Comparison of ENCODE assay signal across 8 cellular contexts in genomic region chr5:138632900-138633489, GRCh38. TPM values are rescaled to one million over a fixed set of nuclear protein-coding genes. Genes with fewer than 3 reads are reported as not detected.
DNase-seq lines count a peak whose midpoint lies in the region; ATAC-seq and TF ChIP-seq lines count a peak whose summit lies in the region.

No MANE protein-coding gene starts in this region.

- peaks cover 12% of the 10 kb centered on the region for H3K4me1 Mint-ChIP-seq in WTC11

- H4K20me1 ChIP-seq in DND-41 (ENCODE audit: insufficient read depth, low read length): no peaks in the 10 kb centered on the region

- peak; percentile 19 for DNase-seq in DND-41
- DNase-seq in HT1080 (ENCODE audit: low read depth): peak; percentile 91
- peak; percentile 83 for DNase-seq in WTC11 (ENCODE audit: low spot score)
- DNase-seq in cardiac muscle cell (ENCODE audit: low read depth in 1 of 2, low spot score in 1 of 2): peak; percentile 70 to 96
- peak; percentile 87 for DNase-seq in pons (ENCODE audit: low spot score)
- no peak for DNase-seq in COLO829 (ENCODE audit: low spot score)
- no peak for DNase-seq in NCI-H128 (lab: John Stamatoyannopoulos, UW; ENCODE audit: unreplicated experiment)

- no peaks in the 10 kb centered on the region for H3K36me3 Mint-ChIP-seq in WTC11

- H3K27me3 Mint-ChIP-seq in WTC11 (ENCODE audit: low read depth): no peaks in the 10 kb centered on the region; the same call in 1 of the 2 replicates

- H3K9me3 ChIP-seq in DND-41 (ENCODE audit: insufficient read depth, low read length, severe bottlenecking): no peaks in the 10 kb centered on the region
- H3K9me3 ChIP-seq in cardiac muscle cell (ENCODE audit: low read depth): no peaks in the 10 kb centered on the region

- H3K27ac Mint-ChIP-seq in WTC11: no peak overlapping the region

- no peak overlapping the region for H3K9ac ChIP-seq in DND-41 (ENCODE audit: low read depth, low read length)

- POLR2A ChIA-PET in WTC11 (lab: Charles Lee): no interaction called here

- H3K4me3 ChIP-seq in DND-41 (ENCODE audit: low read depth in 1 of 2, low read length in 2 of 2) (no peak overlapping the region), cardiac muscle cell (no peak overlapping the region)

- H3K27ac ChIP-seq in DND-41 (ENCODE audit: low read length): no peak overlapping the region
- no peak overlapping the region for H3K27ac ChIP-seq in cardiac muscle cell

- no peak overlapping the region for H2AFZ ChIP-seq in DND-41 (ENCODE audit: low read depth, low read length)

- H3K27me3 ChIP-seq in DND-41 (ENCODE audit: insufficient read depth, low read length, poor library complexity) (peaks cover 4% of the 10 kb centered on the region), cardiac muscle cell (no peaks in the 10 kb centered on the region)

- CTCF ChIA-PET in WTC11 (lab: Charles Lee): interaction anchor here (0.7 kb wide), 1 partner anchor 704 kb away, joined by 3 read pairs; no protein-coding TSS in a partner anchor

- no peaks in the 10 kb centered on the region for H3K79me2 ChIP-seq in DND-41 (ENCODE audit: insufficient read depth, low read length)

- no peak overlapping the region for H3K4me2 ChIP-seq in DND-41 (ENCODE audit: insufficient read depth, low read length)

- H3K4me1 ChIP-seq in DND-41 (ENCODE audit: insufficient read depth, low read length) (no peaks in the 10 kb centered on the region), cardiac muscle cell (ENCODE audit: low read depth) (peaks cover 9% of the 10 kb centered on the region)

- H3K4me3 Mint-ChIP-seq in WTC11: peak overlapping the region; percentile 28; the same call in 1 of the 2 replicates

- H3K36me3 ChIP-seq in DND-41 (ENCODE audit: insufficient read depth, low read length) (no peaks in the 10 kb centered on the region), cardiac muscle cell (no peaks in the 10 kb centered on the region)

- peak; percentile 27; the same call in 1 of the 3 replicates for ATAC-seq in DND-41 (ENCODE audit: insufficient read depth, low read depth)
- peak; percentile 93 for ATAC-seq in WTC11
- ATAC-seq in GM18519 (IDR thresholded peaks at IDR 0.05; ENCODE audit: low FRiP score, unreplicated experiment): no peak

- no peaks in the 10 kb centered on the region for H3K9me3 Mint-ChIP-seq in WTC11

- TF ChIP-seq CTCF in DND-41 (IDR thresholded peaks at IDR 0.05; ENCODE audit: borderline replicate concordance, extremely low read depth, low read length, poor library complexity, severe bottlenecking): peak; percentile 68
- TF ChIP-seq CTCF in WTC11 (IDR thresholded peaks at IDR 0.05): peak; percentile 65
- TF ChIP-seq CTCF in cardiac muscle cell (IDR thresholded peaks at IDR 0.05; ENCODE audit: low read depth, low read length): peak; percentile 58

TF ChIP-seq in WTC11, 78 proteins besides CTCF, POLR2A, EP300 and RAD21 (continues in another document):
- TF ChIP-seq ZNF416 (CRISPR knock-in tag; IDR thresholded peaks at IDR 0.05): 0 out of 2 replicates have a peak, but pooled peaks have one; percentile 25
- TF ChIP-seq MLX (CRISPR knock-in tag; IDR thresholded peaks at IDR 0.05): no peak
- TF ChIP-seq ZNF121 (CRISPR knock-in tag; IDR thresholded peaks at IDR 0.05): no peak
- no peak for TF ChIP-seq CBFB (CRISPR knock-in tag; IDR thresholded peaks at IDR 0.05; ENCODE audit: low read depth)
- TF ChIP-seq MXD4 (CRISPR knock-in tag; IDR thresholded peaks at IDR 0.05; ENCODE audit: borderline replicate concordance): peak; percentile 44; the same call in 1 of the 2 replicates
- no peak for TF ChIP-seq ZNF425 (CRISPR knock-in tag; conservative IDR thresholded peaks at IDR 0.05)
- no peak for TF ChIP-seq CREM (CRISPR knock-in tag; IDR thresholded peaks at IDR 0.05)
- no peak for TF ChIP-seq TP53 (CRISPR knock-in tag; IDR thresholded peaks at IDR 0.05)
- no peak for TF ChIP-seq ZNF532 (CRISPR knock-in tag; IDR thresholded peaks at IDR 0.05; ENCODE audit: borderline replicate concordance)
- TF ChIP-seq TEAD1 (CRISPR knock-in tag; IDR thresholded peaks at IDR 0.05): 0 out of 2 replicates have a peak, but pooled peaks have one; percentile 14
- no peak for TF ChIP-seq FOXP1 (CRISPR knock-in tag; IDR thresholded peaks at IDR 0.05; ENCODE audit: borderline replicate concordance)
- TF ChIP-seq, protein P1, sequence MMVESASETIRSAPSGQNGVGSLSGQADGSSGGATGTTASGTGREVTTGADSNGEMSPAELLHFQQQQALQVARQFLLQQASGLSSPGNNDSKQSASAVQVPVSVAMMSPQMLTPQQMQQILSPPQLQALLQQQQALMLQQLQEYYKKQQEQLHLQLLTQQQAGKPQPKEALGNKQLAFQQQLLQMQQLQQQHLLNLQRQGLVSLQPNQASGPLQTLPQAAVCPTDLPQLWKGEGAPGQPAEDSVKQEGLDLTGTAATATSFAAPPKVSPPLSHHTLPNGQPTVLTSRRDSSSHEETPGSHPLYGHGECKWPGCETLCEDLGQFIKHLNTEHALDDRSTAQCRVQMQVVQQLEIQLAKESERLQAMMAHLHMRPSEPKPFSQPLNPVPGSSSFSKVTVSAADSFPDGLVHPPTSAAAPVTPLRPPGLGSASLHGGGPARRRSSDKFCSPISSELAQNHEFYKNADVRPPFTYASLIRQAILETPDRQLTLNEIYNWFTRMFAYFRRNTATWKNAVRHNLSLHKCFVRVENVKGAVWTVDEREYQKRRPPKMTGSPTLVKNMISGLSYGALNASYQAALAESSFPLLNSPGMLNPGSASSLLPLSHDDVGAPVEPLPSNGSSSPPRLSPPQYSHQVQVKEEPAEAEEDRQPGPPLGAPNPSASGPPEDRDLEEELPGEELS (CRISPR knock-in tag; IDR thresholded peaks at IDR 0.05): no peak
- TF ChIP-seq JAZF1 (CRISPR knock-in tag; IDR thresholded peaks at IDR 0.05): no peak

RNA-seq across cellular contexts. Expression of gene HSPA9, which starts 57.8 kb away (rescaled TPM):
- 469 and 486 TPM in 2 replicates for total RNA-seq in HT1080 (2014; rRNA removed; shearing (Covaris generic))
- polyA plus RNA-seq in HT1080 (2015; cell fraction: cytosol; rRNA removed): 367 and 451 TPM in 2 replicates
- 765 and 882 TPM in 2 replicates for polyA plus RNA-seq in HT1080 (2015; cell fraction: nucleus; rRNA removed)
- total RNA-seq in WTC11 (2021) (313 to 414 TPM (median 328 TPM) in 3 replicates), cardiac muscle cell (292 and 298 TPM in 2 replicates)
- polyA plus RNA-seq in cardiac muscle cell: 209 and 213 TPM in 2 replicates

Comparison
In these comparisons a context has a peak if more than half of its experiments do, and no peak if none do; other contexts are left out.
1. DNase-seq: peak in DND-41 (single experiment), HT1080 (single experiment), WTC11 (single experiment), cardiac muscle cell (2 of 2) and pons (single experiment); none in COLO829 (single experiment) and NCI-H128 (single experiment).
2. Peak in every context shown above with its lines, with median percentiles within 50 percentile points of each other: CTCF ChIP-seq.